18 cellular contexts compared by ENCODE assay signal in the genomic region with DNA sequence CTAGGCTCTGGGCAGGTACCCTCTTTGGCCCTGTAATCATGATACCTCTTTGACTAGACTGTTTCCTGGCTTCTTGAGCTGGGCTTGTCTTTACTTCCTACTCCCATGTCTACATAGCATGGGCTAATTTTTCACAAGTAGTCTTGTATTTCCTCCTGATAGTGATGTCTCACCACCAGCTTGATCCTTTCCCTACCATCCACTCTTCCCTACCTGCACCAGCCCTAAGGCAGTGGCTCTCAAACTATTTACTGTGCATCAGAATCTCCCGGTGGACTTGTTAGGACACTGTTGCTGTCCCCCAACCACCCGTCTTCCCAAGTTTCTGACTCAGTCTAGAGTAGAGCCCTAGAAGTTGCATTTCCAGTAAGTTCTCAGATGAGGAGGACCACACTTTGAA.
DNase-seq lines count a peak whose midpoint lies in the region; ATAC-seq and TF ChIP-seq lines count a peak whose summit lies in the region.
"Had no signal": no experiment of that assay in that cellular context is flagged by ENCODE, and none has a peak within 500 bp of the region (broad histone marks: within the 10 kb centered on the region; RNA-seq: fewer than 3 reads in every experiment).

No MANE protein-coding gene starts in this region.

- ATAC-seq in IMR-90 (ENCODE audit: low read depth) = no peak
- no peak for ATAC-seq in HG03521 (IDR thresholded peaks at IDR 0.05; ENCODE audit: unreplicated experiment)
- ATAC-seq: GM23338 had no signal

- no peak overlapping the region for H2AK9ac ChIP-seq in IMR-90 (replicated peaks; ENCODE audit: low read depth, low read length, poor library complexity)

- no peaks in the 10 kb centered on the region for H3K27me3 Mint-ChIP-seq in activated naive CD4-positive, alpha-beta T cell treated with anti-CD3 and anti-CD28 coated beads, Interleukin-2, amount 50 U/mL, for 24 hours
- H3K27me3 Mint-ChIP-seq: B cell; CD4-positive, alpha-beta memory T cell had no signal

- H3K36me3 Mint-ChIP-seq in activated naive CD4-positive, alpha-beta T cell treated with anti-CD3 and anti-CD28 coated beads, Interleukin-2, amount 50 U/mL, for 24 hours = peaks cover 23% of the 10 kb centered on the region

- no peak overlapping the region for H2BK12ac ChIP-seq in trophoblast cell (ENCODE audit: low read length)

- DNase-seq in activated naive CD4-positive, alpha-beta T cell treated with Interleukin-2 at 50 U/mL for 16 hours = no peak
- no peak for DNase-seq in IMR-90
- no peak for DNase-seq in epithelial cell of prostate (ENCODE audit: low read depth, low spot score)
- DNase-seq in trophoblast cell = peak; percentile 27 to 35
- DNase-seq in NCI-H2171 treated with DMSO at 0.1 percent for 48 hours (lab: John Stamatoyannopoulos, UW) = no peak
- no peak for DNase-seq in SJCRH30
- DNase-seq: 8988T; C1 segment of cervical spinal cord; CD4-positive, alpha-beta memory T cell; COR-L47; DMS153; DMS79 treated with DMSO at 0.1 percent for 48 hours; EL; H7 had no signal

- no peak overlapping the region for H3K4me3 Mint-ChIP-seq in activated naive CD4-positive, alpha-beta T cell treated with anti-CD3 and anti-CD28 coated beads, Interleukin-2, amount 50 U/mL, for 24 hours
- H3K4me3 Mint-ChIP-seq: B cell; CD4-positive, alpha-beta memory T cell; GM23338 had no signal

- no peak overlapping the region for H2BK5ac ChIP-seq in IMR-90 (ENCODE audit: low read depth, low read length, poor library complexity, severe bottlenecking)
- no peak overlapping the region for H2BK5ac ChIP-seq in trophoblast cell (ENCODE audit: low read depth, low read length, poor library complexity)

- no peaks in the 10 kb centered on the region for H3K9me3 Mint-ChIP-seq in activated naive CD4-positive, alpha-beta T cell treated with anti-CD3 and anti-CD28 coated beads, Interleukin-2, amount 50 U/mL, for 24 hours
- H3K9me3 Mint-ChIP-seq: CD4-positive, alpha-beta memory T cell; GM23338 had no signal

- WGBS in IMR-90 (ENCODE audit: extremely low coverage in 2 of 2, insufficient read length in 1 of 2), 2 experiments = 100% methylated on average over 2 of the region's 2 CpGs; no CpG with 5 or more reads in 1 of the 2 experiments
- WGBS in trophoblast cell (ENCODE audit: extremely low coverage, insufficient coverage, insufficient read length) = no CpG with 5 or more reads among the region's 2 CpGs

- H2BK15ac ChIP-seq in IMR-90 (ENCODE audit: low read depth, low read length) = no peak overlapping the region

- H4K12ac ChIP-seq in trophoblast cell (ENCODE audit: low read depth, low read length) = no peak overlapping the region

- H3K56ac ChIP-seq in IMR-90 (ENCODE audit: extremely low read depth, insufficient read depth, low read length) = no peak overlapping the region

- H3K9me3 ChIP-seq in IMR-90 (ENCODE audit: control insufficient read depth, insufficient read depth, low read length) (no peaks in the 10 kb centered on the region), trophoblast cell (ENCODE audit: insufficient read depth, low read depth, low read length) (no peaks in the 10 kb centered on the region), SJCRH30 (replicated peaks) (no peaks in the 10 kb centered on the region)

- H3K9ac ChIP-seq in IMR-90 (ENCODE audit: low read depth, low read length) (no peak overlapping the region), trophoblast cell (ENCODE audit: low read length) (no peak overlapping the region)

- no peak for TF ChIP-seq POLR2A in IMR-90 (IDR thresholded peaks at IDR 0.05; ENCODE audit: low read depth, low read length)

- no peaks in the 10 kb centered on the region for H3K9me1 ChIP-seq in IMR-90 (ENCODE audit: insufficient read depth, low read length)

- intact Hi-C loops in IMR-90 (cut with micrococcal nuclease) = no loop called here

- H3K27ac Mint-ChIP-seq in activated naive CD4-positive, alpha-beta T cell treated with anti-CD3 and anti-CD28 coated beads, Interleukin-2, amount 50 U/mL, for 24 hours = peak overlapping the region; percentile 5
- H3K27ac Mint-ChIP-seq: GM23338 had no signal

- H3K27ac ChIP-seq in IMR-90 (ENCODE audit: insufficient read depth, low read length) = no peak overlapping the region
- peak overlapping the region; percentile 1 for H3K27ac ChIP-seq in epithelial cell of prostate
- H3K27ac ChIP-seq in trophoblast cell (ENCODE audit: low read depth, low read length) = no peak overlapping the region
- no peak overlapping the region for H3K27ac ChIP-seq in SJCRH30

- peaks cover 33% of the 10 kb centered on the region for H3K4me1 Mint-ChIP-seq in activated naive CD4-positive, alpha-beta T cell treated with anti-CD3 and anti-CD28 coated beads, Interleukin-2, amount 50 U/mL, for 24 hours

- no peaks in the 10 kb centered on the region for H3K36me3 ChIP-seq in IMR-90 (ENCODE audit: control insufficient read depth, insufficient read depth, low read length)
- H3K36me3 ChIP-seq in trophoblast cell (ENCODE audit: control insufficient read depth in 1 of 2, insufficient read depth in 2 of 2, low read length in 2 of 2) = no peaks in the 10 kb centered on the region
- H3K36me3 ChIP-seq in SJCRH30 = no peaks in the 10 kb centered on the region

- H3K4me1 ChIP-seq in IMR-90 (ENCODE audit: control insufficient read depth, insufficient read depth, low read length) = no peaks in the 10 kb centered on the region; the same call in 1 of the 2 replicates
- peaks cover 0 to 5% of the 10 kb centered on the region in 2 experiments for H3K4me1 ChIP-seq in trophoblast cell (ENCODE audit: control insufficient read depth in 1 of 2, insufficient read depth in 2 of 2, low read length in 2 of 2)
- no peaks in the 10 kb centered on the region for H3K4me1 ChIP-seq in SJCRH30

- H4K20me1 ChIP-seq in IMR-90 (ENCODE audit: insufficient read depth, low read length) = no peaks in the 10 kb centered on the region

- H2AFZ ChIP-seq in IMR-90 (replicated peaks; ENCODE audit: low read length, poor library complexity) (no peak overlapping the region), trophoblast cell (ENCODE audit: insufficient read depth, low read length, poor library complexity) (no peak overlapping the region)
- H2AFZ ChIP-seq: GM23338 had no signal

- H4K5ac ChIP-seq in IMR-90 (ENCODE audit: low read depth, low read length) = no peak overlapping the region

- TF ChIP-seq CTCF in IMR-90 (conservative IDR thresholded peaks at IDR 0.05; ENCODE audit: low read depth, low read length) = no peak

- H4K8ac ChIP-seq in IMR-90 (ENCODE audit: low read depth in 2 of 2, low read length in 2 of 2) (no peak overlapping the region), trophoblast cell (ENCODE audit: low read depth, low read length) (no peak overlapping the region)

- no peak for TF ChIP-seq RAD21 in IMR-90 (IDR thresholded peaks at IDR 0.05; ENCODE audit: low read length)

- H3K4me3 ChIP-seq in IMR-90 (ENCODE audit: insufficient read depth, low read depth, low read length) (no peak overlapping the region), trophoblast cell (ENCODE audit: low read depth, low read length) (no peak overlapping the region), SJCRH30 (no peak overlapping the region)
- H3K4me3 ChIP-seq: GM23338 had no signal

- BruUV-seq in IMR-90 (replicated peaks; lab: Mats Ljungman, UMichigan) = no TSS peak

- no peak overlapping the region for H3K23ac ChIP-seq in IMR-90 (ENCODE audit: low read depth, low read length)
- H3K23ac ChIP-seq in trophoblast cell (ENCODE audit: low read length) = peak overlapping the region; percentile 53

- no peaks in the 10 kb centered on the region for H3K79me2 ChIP-seq in trophoblast cell (ENCODE audit: control insufficient read depth, insufficient read depth, low read length, poor library complexity)

- no peak overlapping the region for H3K18ac ChIP-seq in IMR-90 (ENCODE audit: low read depth, low read length)
- H3K18ac ChIP-seq in trophoblast cell (ENCODE audit: low read length) = no peak overlapping the region

- dilution Hi-C loops in IMR-90 (cut with HindIII; ENCODE audit: low sequenced_read_pairs, unreplicated experiment) = no loop called here

- no peak overlapping the region for H2BK120ac ChIP-seq in IMR-90 (ENCODE audit: low read depth, low read length)
- no peak overlapping the region for H2BK120ac ChIP-seq in trophoblast cell (ENCODE audit: insufficient read depth, low read length, poor library complexity)

- H2AK5ac ChIP-seq in IMR-90 (ENCODE audit: low read depth, low read length) (no peak overlapping the region), trophoblast cell (ENCODE audit: low read length) (no peak overlapping the region)

- H3K27me3 ChIP-seq in IMR-90 (ENCODE audit: control insufficient read depth, insufficient read depth, low read length) (no peaks in the 10 kb centered on the region), trophoblast cell (ENCODE audit: insufficient read depth, low read length) (no peaks in the 10 kb centered on the region), SJCRH30 (no peaks in the 10 kb centered on the region)

- H3K4me2 ChIP-seq in IMR-90 (ENCODE audit: low read depth, low read length) = no peak overlapping the region
- H3K4me2 ChIP-seq in trophoblast cell (ENCODE audit: low read length) = no peak overlapping the region
- H3K4me2 ChIP-seq: GM23338 had no signal

- CTCF ChIA-PET in IMR-90 (lab: Yijun Ruan, JAX) = interaction anchor here (1.1 kb wide), 1 partner anchor 15 kb away, joined by 3 read pairs; no protein-coding TSS in a partner anchor

- in situ Hi-C loops in IMR-90 (cut with MboI; ENCODE audit: low sequenced_read_pairs) = no loop called here

- H3K14ac ChIP-seq in IMR-90 (replicated peaks; ENCODE audit: low read depth, low read length) (0 out of 2 replicates have a peak overlapping the region, but pooled peaks have one; percentile 6), trophoblast cell (ENCODE audit: low read length) (no peak overlapping the region)

- H2BK20ac ChIP-seq in IMR-90 (ENCODE audit: low read depth, low read length) = no peak overlapping the region

- POLR2A ChIA-PET in IMR-90 (lab: Charles Lee; ENCODE audit: unreplicated experiment) = no interaction called here

- H4K91ac ChIP-seq in IMR-90 (ENCODE audit: insufficient read depth, low read depth, low read length) (no peak overlapping the region), trophoblast cell (ENCODE audit: low read depth, low read length) (no peak overlapping the region)

- H3K79me1 ChIP-seq in IMR-90 (ENCODE audit: low read depth in 1 of 2, low read length in 2 of 2) = no peaks in the 10 kb centered on the region
- peaks cover 3% of the 10 kb centered on the region for H3K79me1 ChIP-seq in trophoblast cell (ENCODE audit: low read length)

- H3K4ac ChIP-seq in IMR-90 (ENCODE audit: low read depth, low read length) (no peak overlapping the region), trophoblast cell (ENCODE audit: low read depth, low read length) (no peak overlapping the region)

TF ChIP-seq in IMR-90, 13 proteins besides CTCF, POLR2A, EP300 and RAD21 (continues in another document):
- TF ChIP-seq, protein P1, sequence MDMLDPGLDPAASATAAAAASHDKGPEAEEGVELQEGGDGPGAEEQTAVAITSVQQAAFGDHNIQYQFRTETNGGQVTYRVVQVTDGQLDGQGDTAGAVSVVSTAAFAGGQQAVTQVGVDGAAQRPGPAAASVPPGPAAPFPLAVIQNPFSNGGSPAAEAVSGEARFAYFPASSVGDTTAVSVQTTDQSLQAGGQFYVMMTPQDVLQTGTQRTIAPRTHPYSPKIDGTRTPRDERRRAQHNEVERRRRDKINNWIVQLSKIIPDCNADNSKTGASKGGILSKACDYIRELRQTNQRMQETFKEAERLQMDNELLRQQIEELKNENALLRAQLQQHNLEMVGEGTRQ (IDR thresholded peaks at IDR 0.05; ENCODE audit: low read depth, low read length) = no peak
- no peak for TF ChIP-seq SMC3 (IDR thresholded peaks at IDR 0.05; ENCODE audit: low read depth, low read length)

Comparison
In these comparisons a context has a peak if more than half of its experiments do, and no peak if none do; other contexts are left out.
1. DNase-seq: peak in trophoblast cell (2 of 2); none in activated naive CD4-positive, alpha-beta T cell treated with Interleukin-2 at 50 U/mL for 16 hours (single experiment), IMR-90 (single experiment), epithelial cell of prostate (single experiment), NCI-H2171 treated with DMSO at 0.1 percent for 48 hours (single experiment) and SJCRH30 (0 of 2).